Comparison of ENCODE assay signal across 21 cellular contexts in the genomic region with DNA sequence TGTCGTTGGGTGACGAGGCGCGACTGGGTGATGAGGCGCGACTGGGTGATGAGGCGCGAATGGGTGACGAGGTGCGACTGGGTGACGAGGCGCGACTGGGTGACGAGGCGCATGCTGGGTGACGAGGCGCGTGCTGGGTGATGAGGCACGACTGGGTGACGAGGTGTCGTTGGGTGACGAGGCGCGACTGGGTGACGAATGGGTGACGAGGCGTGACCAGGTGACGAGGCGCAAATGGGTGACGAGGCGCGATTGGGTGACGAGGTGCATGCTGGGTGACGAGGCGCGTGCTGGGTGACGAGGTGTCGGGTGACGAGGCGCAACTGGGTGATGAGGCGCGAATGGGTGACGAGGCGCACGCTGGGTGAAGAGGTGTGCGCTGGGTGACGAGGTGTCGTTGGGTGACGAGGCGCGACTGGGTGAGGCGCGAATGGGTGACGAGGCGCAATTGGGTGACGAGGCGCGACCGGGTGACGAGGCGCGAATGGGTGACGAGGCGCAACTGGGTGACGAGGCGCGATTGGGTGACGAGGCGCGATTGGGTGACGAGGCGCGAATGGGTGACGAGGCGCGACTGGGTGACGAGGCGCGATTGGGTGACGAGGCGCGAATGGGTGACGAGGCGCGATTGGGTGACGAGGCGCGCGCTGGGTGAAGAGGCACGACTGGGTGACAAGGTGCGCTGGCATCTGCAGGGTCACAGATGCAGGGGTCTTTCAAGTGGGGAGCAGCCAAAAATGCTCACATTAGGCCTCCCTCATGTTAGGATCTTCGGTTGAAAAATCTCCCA. TPM values are rescaled to one million over a fixed set of nuclear protein-coding genes. Genes with fewer than 3 reads are reported as not detected.
DNase-seq lines count a peak whose midpoint lies in the region; ATAC-seq, FAIRE-seq and TF ChIP-seq lines count a peak whose summit lies in the region.
"Had no signal": no experiment of that assay in that cellular context is flagged by ENCODE, and none has a peak within 500 bp of the region (broad histone marks: within the 10 kb centered on the region; RNA-seq: fewer than 3 reads in every experiment).

No MANE protein-coding gene starts in this region.

- no peak for FAIRE-seq in HTR-8/SVneo (lab: Jason Lieb, UNC)
- FAIRE-seq: GM12891 had no signal

- H3K4me1 Mint-ChIP-seq in stimulated activated naive CD8-positive, alpha-beta T cell treated with anti-CD3 and anti-CD28 coated beads, Interleukin-15, Interleukin-2, amounts not matched to agents 100 ng/mL and 50 ng/mL, for 24 hours (ENCODE audit: low read depth): no peaks in the 10 kb centered on the region
- peaks cover 22% of the 10 kb centered on the region for H3K4me1 Mint-ChIP-seq in stimulated activated naive CD8-positive, alpha-beta T cell treated with anti-CD3 and anti-CD28 coated beads, Interleukin-15, amount 100 ng/mL, for 72 hours
- H3K4me1 Mint-ChIP-seq in endothelial cell (ENCODE audit: unreplicated experiment): peaks cover 22% of the 10 kb centered on the region
- H3K4me1 Mint-ChIP-seq in neural progenitor cell: peaks cover 2% of the 10 kb centered on the region

- H3K4me3 Mint-ChIP-seq in stimulated activated naive CD8-positive, alpha-beta T cell treated with anti-CD3 and anti-CD28 coated beads, Interleukin-15, Interleukin-2, amounts not matched to agents 100 ng/mL and 50 ng/mL, for 24 hours: no peak overlapping the region
- peak overlapping the region in 1 of 2 donors; percentile 13 for H3K4me3 Mint-ChIP-seq in stimulated activated naive CD8-positive, alpha-beta T cell treated with anti-CD3 and anti-CD28 coated beads, Interleukin-15, amount 100 ng/mL, for 72 hours
- H3K4me3 Mint-ChIP-seq in endothelial cell (ENCODE audit: unreplicated experiment) (peak overlapping the region; percentile 67), neural progenitor cell (peak overlapping the region; percentile 66)

- no peaks in the 10 kb centered on the region for H3K9me3 Mint-ChIP-seq in stimulated activated naive CD8-positive, alpha-beta T cell treated with anti-CD3 and anti-CD28 coated beads, Interleukin-15, Interleukin-2, amounts not matched to agents 100 ng/mL and 50 ng/mL, for 24 hours
- peaks cover 10 to 16% of the 10 kb centered on the region in 2 donors for H3K9me3 Mint-ChIP-seq in stimulated activated naive CD8-positive, alpha-beta T cell treated with anti-CD3 and anti-CD28 coated beads, Interleukin-15, amount 100 ng/mL, for 72 hours
- H3K9me3 Mint-ChIP-seq in endothelial cell (ENCODE audit: unreplicated experiment) (no peaks in the 10 kb centered on the region), neural progenitor cell (peaks cover 17% of the 10 kb centered on the region)

- no peaks in the 10 kb centered on the region for H4K20me1 ChIP-seq in neural progenitor cell (ENCODE audit: low read depth)

- H3K9ac ChIP-seq in neural progenitor cell: no peak overlapping the region
- H3K9ac ChIP-seq: GM23248, KMS-11 had no signal

- DNase-seq in stimulated activated naive CD8-positive, alpha-beta T cell treated with anti-CD3 and anti-CD28 coated beads, Interleukin-15, amount 100 ng/mL, for 72 hours: no peak
- DNase-seq in endothelial cell (ENCODE audit: low spot score) (no peak), neural progenitor cell (ENCODE audit: low spot score) (no peak), HTR-8/SVneo (ENCODE audit: insufficient read length, low spot score) (no peak)
- DNase-seq in activated T-cell treated with anti-CD3 and anti-CD28 coated beads, Interleukin-2, amount 50 U/mL, for 1 hour: no peak
- DNase-seq: BE2C; CD4-positive, CD25-positive, alpha-beta regulatory T cell; DND-41; GM23248; HCEC 1CT; NCI-H1105 treated with DMSO at 0.1 percent for 48 hours; NCI-H2029 treated with DMSO at 0.1 percent for 48 hours; NCI-H2171; NCI-H345; NCI-H524 treated with DMSO at 0.1 percent for 48 hours; NCI-H82; Right ventricle myocardium superior had no signal

- H3K27me3 ChIP-seq in neural progenitor cell: no peaks in the 10 kb centered on the region
- H3K27me3 ChIP-seq: BE2C had no signal

- H3K4me1 ChIP-seq in neural progenitor cell: no peaks in the 10 kb centered on the region
- H3K4me1 ChIP-seq: BE2C had no signal

- no peaks in the 10 kb centered on the region for H3K36me3 Mint-ChIP-seq in stimulated activated naive CD8-positive, alpha-beta T cell treated with anti-CD3 and anti-CD28 coated beads, Interleukin-15, Interleukin-2, amounts not matched to agents 100 ng/mL and 50 ng/mL, for 24 hours (ENCODE audit: low read depth)
- H3K36me3 Mint-ChIP-seq in endothelial cell (ENCODE audit: low read depth, unreplicated experiment) (peaks cover 10% of the 10 kb centered on the region), neural progenitor cell (no peaks in the 10 kb centered on the region)
- H3K36me3 Mint-ChIP-seq: CD4-positive, CD25-positive, alpha-beta regulatory T cell had no signal

- peaks cover 37% of the 10 kb centered on the region for H3K27me3 Mint-ChIP-seq in stimulated activated naive CD8-positive, alpha-beta T cell treated with anti-CD3 and anti-CD28 coated beads, Interleukin-15, Interleukin-2, amounts not matched to agents 100 ng/mL and 50 ng/mL, for 24 hours
- H3K27me3 Mint-ChIP-seq in stimulated activated naive CD8-positive, alpha-beta T cell treated with anti-CD3 and anti-CD28 coated beads, Interleukin-15, amount 100 ng/mL, for 72 hours: peaks cover 72% of the 10 kb centered on the region
- peaks cover 14% of the 10 kb centered on the region for H3K27me3 Mint-ChIP-seq in endothelial cell (ENCODE audit: unreplicated experiment)
- peaks cover 15% of the 10 kb centered on the region for H3K27me3 Mint-ChIP-seq in neural progenitor cell (ENCODE audit: insufficient read depth, low read depth)

- TF ChIP-seq CTCF in endothelial cell (IDR thresholded peaks at IDR 0.05; ENCODE audit: unreplicated experiment) (no peak), neural progenitor cell (IDR thresholded peaks at IDR 0.05) (no peak)

- ATAC-seq in stimulated activated naive CD8-positive, alpha-beta T cell treated with anti-CD3 and anti-CD28 coated beads, Interleukin-15, amount 100 ng/mL, for 72 hours: no peak
- ATAC-seq in GM19452 (IDR thresholded peaks at IDR 0.05; ENCODE audit: unreplicated experiment): no peak

- no peaks in the 10 kb centered on the region for H3K36me3 ChIP-seq in neural progenitor cell
- H3K36me3 ChIP-seq: BE2C had no signal

- H3K79me2 ChIP-seq in neural progenitor cell (ENCODE audit: low read depth): no peaks in the 10 kb centered on the region

- H2AFZ ChIP-seq in neural progenitor cell (replicated peaks): no peak overlapping the region
- H2AFZ ChIP-seq: GM23248 had no signal

- H3K27ac ChIP-seq in neural progenitor cell: no peak overlapping the region
- H3K27ac ChIP-seq: GM23248, KMS-11 had no signal

- no peak overlapping the region for H3K4me2 ChIP-seq in neural progenitor cell
- H3K4me2 ChIP-seq: KMS-11 had no signal

- H3K9me3 ChIP-seq in neural progenitor cell (ENCODE audit: low read depth): no peaks in the 10 kb centered on the region
- H3K9me3 ChIP-seq: BE2C had no signal

- no peaks in the 10 kb centered on the region for H3F3A ChIP-seq in neural progenitor cell (ENCODE audit: low read depth)

- H3K27ac Mint-ChIP-seq in stimulated activated naive CD8-positive, alpha-beta T cell treated with anti-CD3 and anti-CD28 coated beads, Interleukin-15, Interleukin-2, amounts not matched to agents 100 ng/mL and 50 ng/mL, for 24 hours: peak overlapping the region; percentile 40
- peak overlapping the region in 1 of 2 donors; percentile 87 for H3K27ac Mint-ChIP-seq in stimulated activated naive CD8-positive, alpha-beta T cell treated with anti-CD3 and anti-CD28 coated beads, Interleukin-15, amount 100 ng/mL, for 72 hours
- H3K27ac Mint-ChIP-seq in endothelial cell (ENCODE audit: unreplicated experiment) (no peak overlapping the region), neural progenitor cell (no peak overlapping the region)

- no peak overlapping the region for H3K4me3 ChIP-seq in neural progenitor cell
- H3K4me3 ChIP-seq: GM23248 had no signal

RNA-seq across cellular contexts. Expression of a gene that starts 7.9 kb away (rescaled TPM):
- 33.6 TPM for total RNA-seq in endothelial cell (ENCODE audit: unreplicated experiment)
- 10.9 and 18.5 TPM in 2 replicates for total RNA-seq in neural progenitor cell (ENCODE audit: low replicate concordance)

RNA-seq across cellular contexts. Expression of a gene that starts 48.6 kb away (rescaled TPM):
- total RNA-seq in endothelial cell (ENCODE audit: unreplicated experiment) (159 TPM), neural progenitor cell (ENCODE audit: low replicate concordance) (42.0 and 58.1 TPM in 2 replicates)
